ENCODE assay signal across 8 cellular contexts in the genomic region with DNA sequence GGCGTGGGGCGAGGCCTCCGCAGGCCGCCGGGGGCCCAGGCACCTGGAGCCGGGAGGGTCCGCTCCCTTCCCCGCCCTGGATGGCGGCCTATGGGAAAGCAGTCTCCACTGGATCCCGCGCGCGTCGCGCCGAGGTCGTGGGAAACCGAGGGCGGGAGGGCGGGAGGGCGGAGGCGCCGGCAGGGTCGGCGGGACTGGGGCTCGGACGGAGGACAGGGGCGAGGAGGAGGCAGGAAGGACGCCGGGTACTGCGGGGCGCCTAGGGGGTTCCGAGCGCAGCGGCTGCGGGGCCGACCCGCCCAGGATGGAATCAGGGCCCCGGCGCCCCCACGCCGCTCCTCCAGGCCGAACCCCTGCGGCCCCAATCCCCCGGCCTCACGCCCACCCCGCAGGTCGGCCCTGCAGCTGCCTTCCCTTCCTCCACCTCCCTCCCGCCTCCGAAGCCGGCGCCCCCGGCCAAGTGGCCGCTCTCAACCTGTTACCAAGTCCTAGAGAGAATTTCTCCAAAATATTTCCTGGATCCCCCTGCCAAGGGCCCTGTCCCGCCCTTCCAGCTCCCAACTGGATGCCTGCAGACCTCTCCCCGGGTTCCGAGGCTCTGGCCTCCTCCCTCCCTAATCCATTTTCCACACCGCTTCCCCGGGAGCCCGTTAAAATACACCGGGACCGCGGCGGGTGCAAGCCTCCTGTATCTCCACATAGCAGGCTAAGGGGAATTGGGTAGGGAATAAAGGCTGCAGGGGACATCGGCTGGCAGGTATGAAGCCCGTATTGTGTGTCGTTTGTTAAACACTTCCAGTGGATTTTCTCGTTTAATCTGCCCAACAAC.
A peak's percentile ranks its signal among the peaks of the same experiment; 100 is the strongest.
DNase-seq lines count a peak whose midpoint lies in the region; ATAC-seq, FAIRE-seq and TF ChIP-seq lines count a peak whose summit lies in the region.

No MANE protein-coding gene starts in this region.

- intact Hi-C loops in HepG2 (cut with micrococcal nuclease; ENCODE audit: unreplicated experiment): no loop called here

- ATAC-seq in HepG2 (peak; percentile 30), GM18505 (IDR thresholded peaks at IDR 0.05; ENCODE audit: unreplicated experiment) (no peak)

- no peak overlapping the region for H3K27ac ChIP-seq in AG04450 (ENCODE audit: low read depth, low read length)
- peak overlapping the region; percentile 67 for H3K27ac ChIP-seq in caudate nucleus (ENCODE audit: low read depth, low read length)
- no peak overlapping the region for H3K27ac ChIP-seq in HepG2 (ENCODE audit: extremely low read length, insufficient read depth, low read length)
- peak overlapping the region; percentile 67 for H3K27ac ChIP-seq in substantia nigra (ENCODE audit: low read depth, low read length, poor library complexity, severe bottlenecking)

- no peak for TF ChIP-seq RAD21 in HepG2 (CRISPR knock-in tag; IDR thresholded peaks at IDR 0.05)

- BruUV-seq in HepG2 (replicated peaks; lab: Mats Ljungman, UMichigan): no TSS peak

- H4K20me1 ChIP-seq in HepG2 (ENCODE audit: insufficient read depth, low read length): no peaks in the 10 kb centered on the region

- TF ChIP-seq POLR2A in HepG2 (IDR thresholded peaks at IDR 0.05; ENCODE audit: insufficient read depth in 1 of 2, low read depth in 2 of 2, low read length in 2 of 2) (no peak), GM18505 (IDR thresholded peaks at IDR 0.05; ENCODE audit: borderline replicate concordance, extremely low read depth, insufficient read depth, insufficient read length) (no peak)

- TF ChIP-seq EP300 in HepG2 (IDR thresholded peaks at IDR 0.05; ENCODE audit: low read depth in 2 of 2, low read length in 2 of 2) (no peak), HepG2 (CRISPR knock-in tag; IDR thresholded peaks at IDR 0.05; ENCODE audit: borderline replicate concordance) (no peak)

- peaks cover 0 to 1% of the 10 kb centered on the region in 2 experiments; a peak in 1 of 5 replicates for H3K36me3 ChIP-seq in HepG2 (replicated peaks in 1 of 2; ENCODE audit: control insufficient read depth in 1 of 2, insufficient read depth in 2 of 2, low read length in 2 of 2)

- in situ Hi-C loops in HepG2 (cut with HindIII; ENCODE audit: extremely low pct_ligation_motif_present, low pct_unique_long_range_greater_than_20kb): no loop called here

- peaks cover 10% of the 10 kb centered on the region; the same call in 1 of the 2 replicates for H3K9me3 ChIP-seq in AG04450 (ENCODE audit: control insufficient read depth, insufficient read depth, low read length)
- H3K9me3 ChIP-seq in HepG2 (ENCODE audit: low read length): no peaks in the 10 kb centered on the region

- DNase-seq in AG04450 (ENCODE audit: low read depth, low spot score) (no peak), HuH-7 (ENCODE audit: low spot score) (peak; percentile 46), caudate nucleus (lab: John Stamatoyannopoulos, UW) (peak in 23 of 61 donors; percentile 13 to 76 (median 43)), HepG2 (ENCODE audit: low spot score) (no peak), substantia nigra (lab: John Stamatoyannopoulos, UW) (peak in 29 of 49 donors; percentile 24 to 81 (median 52)), amniotic stem cell (lab: John Stamatoyannopoulos, UW) (no peak), NCI-H2107 (lab: John Stamatoyannopoulos, UW) (no peak)

- peak overlapping the region; percentile 29; the same call in 1 of the 2 replicates for H3K9ac ChIP-seq in HepG2 (ENCODE audit: insufficient read depth, low read depth, low read length)

- FAIRE-seq in HepG2 (lab: Jason Lieb, UNC): no peak

- H2AFZ ChIP-seq in HepG2 (ENCODE audit: low read length): no peak overlapping the region

- CTCF ChIA-PET in AG04450 (lab: Charles Lee): no interaction called here
- CTCF ChIA-PET in HepG2 (lab: Yijun Ruan, JAX; ENCODE audit: low intra/inter-chr PET ratio, low total read pairs): no interaction called here

- 25% methylated on average over 32 of the region's 68 CpGs for WGBS in HepG2 (ENCODE audit: low lambda C conversion rate)

- peaks cover 4% of the 10 kb centered on the region; the same call in 1 of the 2 replicates for H3K4me1 ChIP-seq in HepG2 (ENCODE audit: insufficient read depth, low read length)

- H3K4me3 ChIP-seq in AG04450 (ENCODE audit: low read depth, low read length) (peak overlapping the region; percentile 54), HepG2 (replicated peaks in 1 of 3; ENCODE audit: insufficient read depth in 1 of 3, low read depth in 2 of 3, low read length in 3 of 3) (peak overlapping the region; percentile 61 to 74 (median 71); a peak in 5 of 6 replicates)

- H3K4me2 ChIP-seq in HepG2 (ENCODE audit: low read depth, low read length): peak overlapping the region; percentile 81

- H3K79me2 ChIP-seq in HepG2 (ENCODE audit: insufficient read depth, low read length): no peaks in the 10 kb centered on the region

- H3K27me3 ChIP-seq in AG04450 (ENCODE audit: control insufficient read depth, insufficient read depth, low read length) (peaks cover 64% of the 10 kb centered on the region), HepG2 (ENCODE audit: control insufficient read depth in 1 of 2, insufficient read depth in 2 of 2, low read length in 2 of 2) (peaks cover 0 to 37% of the 10 kb centered on the region in 2 experiments; a peak in 4 of 5 replicates)

- TF ChIP-seq CTCF in AG04450 (IDR thresholded peaks at IDR 0.05; ENCODE audit: low read depth, low read length) (no peak), HepG2 (CRISPR knock-in tag; IDR thresholded peaks at IDR 0.05) (no peak)

- POLR2A ChIA-PET in AG04450 (lab: Yijun Ruan, JAX) (no interaction called here), HepG2 (lab: Yijun Ruan, JAX) (no interaction called here)

TF ChIP-seq in HepG2, 621 proteins besides CTCF, POLR2A, EP300 and RAD21:
- TF ChIP-seq, protein P1, sequence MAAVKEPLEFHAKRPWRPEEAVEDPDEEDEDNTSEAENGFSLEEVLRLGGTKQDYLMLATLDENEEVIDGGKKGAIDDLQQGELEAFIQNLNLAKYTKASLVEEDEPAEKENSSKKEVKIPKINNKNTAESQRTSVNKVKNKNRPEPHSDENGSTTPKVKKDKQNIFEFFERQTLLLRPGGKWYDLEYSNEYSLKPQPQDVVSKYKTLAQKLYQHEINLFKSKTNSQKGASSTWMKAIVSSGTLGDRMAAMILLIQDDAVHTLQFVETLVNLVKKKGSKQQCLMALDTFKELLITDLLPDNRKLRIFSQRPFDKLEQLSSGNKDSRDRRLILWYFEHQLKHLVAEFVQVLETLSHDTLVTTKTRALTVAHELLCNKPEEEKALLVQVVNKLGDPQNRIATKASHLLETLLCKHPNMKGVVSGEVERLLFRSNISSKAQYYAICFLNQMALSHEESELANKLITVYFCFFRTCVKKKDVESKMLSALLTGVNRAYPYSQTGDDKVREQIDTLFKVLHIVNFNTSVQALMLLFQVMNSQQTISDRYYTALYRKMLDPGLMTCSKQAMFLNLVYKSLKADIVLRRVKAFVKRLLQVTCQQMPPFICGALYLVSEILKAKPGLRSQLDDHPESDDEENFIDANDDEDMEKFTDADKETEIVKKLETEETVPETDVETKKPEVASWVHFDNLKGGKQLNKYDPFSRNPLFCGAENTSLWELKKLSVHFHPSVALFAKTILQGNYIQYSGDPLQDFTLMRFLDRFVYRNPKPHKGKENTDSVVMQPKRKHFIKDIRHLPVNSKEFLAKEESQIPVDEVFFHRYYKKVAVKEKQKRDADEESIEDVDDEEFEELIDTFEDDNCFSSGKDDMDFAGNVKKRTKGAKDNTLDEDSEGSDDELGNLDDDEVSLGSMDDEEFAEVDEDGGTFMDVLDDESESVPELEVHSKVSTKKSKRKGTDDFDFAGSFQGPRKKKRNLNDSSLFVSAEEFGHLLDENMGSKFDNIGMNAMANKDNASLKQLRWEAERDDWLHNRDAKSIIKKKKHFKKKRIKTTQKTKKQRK (IDR thresholded peaks at IDR 0.05; ENCODE audit: low read length): no peak
- TF ChIP-seq DPF2 (CRISPR knock-in tag; IDR thresholded peaks at IDR 0.05; ENCODE audit: borderline replicate concordance, low read depth): no peak
- 0 out of 2 replicates have a peak, but pooled peaks have one; percentile 0 for TF ChIP-seq ZFX (CRISPR knock-in tag; IDR thresholded peaks at IDR 0.05; ENCODE audit: low read depth)
- TF ChIP-seq, protein P2, sequence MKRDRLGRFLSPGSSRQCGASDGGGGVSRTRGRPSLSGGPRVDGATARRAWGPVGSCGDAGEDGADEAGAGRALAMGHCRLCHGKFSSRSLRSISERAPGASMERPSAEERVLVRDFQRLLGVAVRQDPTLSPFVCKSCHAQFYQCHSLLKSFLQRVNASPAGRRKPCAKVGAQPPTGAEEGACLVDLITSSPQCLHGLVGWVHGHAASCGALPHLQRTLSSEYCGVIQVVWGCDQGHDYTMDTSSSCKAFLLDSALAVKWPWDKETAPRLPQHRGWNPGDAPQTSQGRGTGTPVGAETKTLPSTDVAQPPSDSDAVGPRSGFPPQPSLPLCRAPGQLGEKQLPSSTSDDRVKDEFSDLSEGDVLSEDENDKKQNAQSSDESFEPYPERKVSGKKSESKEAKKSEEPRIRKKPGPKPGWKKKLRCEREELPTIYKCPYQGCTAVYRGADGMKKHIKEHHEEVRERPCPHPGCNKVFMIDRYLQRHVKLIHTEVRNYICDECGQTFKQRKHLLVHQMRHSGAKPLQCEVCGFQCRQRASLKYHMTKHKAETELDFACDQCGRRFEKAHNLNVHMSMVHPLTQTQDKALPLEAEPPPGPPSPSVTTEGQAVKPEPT (CRISPR knock-in tag; IDR thresholded peaks at IDR 0.05; ENCODE audit: low read depth): no peak
- 0 out of 2 replicates have a peak, but pooled peaks have one; percentile 20 for TF ChIP-seq EZH2 (conservative IDR thresholded peaks at IDR 0.05; ENCODE audit: low read depth, low read length)
- no peak for TF ChIP-seq SMARCE1 (IDR thresholded peaks at IDR 0.05; ENCODE audit: borderline replicate concordance)
- no peak for TF ChIP-seq ZFAT (CRISPR knock-in tag; conservative IDR thresholded peaks at IDR 0.05)
- TF ChIP-seq SOX6 (IDR thresholded peaks at IDR 0.05): no peak
- no peak for TF ChIP-seq SOX6 (CRISPR knock-in tag; IDR thresholded peaks at IDR 0.05)

Comparison
In these comparisons a context has a peak if more than half of its experiments do, and no peak if none do; other contexts are left out.
1. DNase-seq: peak in HuH-7 (single experiment) and substantia nigra (29 of 49); none in AG04450 (single experiment), HepG2 (single experiment), amniotic stem cell (single experiment) and NCI-H2107 (single experiment).
2. H3K27ac ChIP-seq: peak in caudate nucleus (single experiment) and substantia nigra (single experiment); none in AG04450 (single experiment) and HepG2 (single experiment).